In the genomic region with DNA sequence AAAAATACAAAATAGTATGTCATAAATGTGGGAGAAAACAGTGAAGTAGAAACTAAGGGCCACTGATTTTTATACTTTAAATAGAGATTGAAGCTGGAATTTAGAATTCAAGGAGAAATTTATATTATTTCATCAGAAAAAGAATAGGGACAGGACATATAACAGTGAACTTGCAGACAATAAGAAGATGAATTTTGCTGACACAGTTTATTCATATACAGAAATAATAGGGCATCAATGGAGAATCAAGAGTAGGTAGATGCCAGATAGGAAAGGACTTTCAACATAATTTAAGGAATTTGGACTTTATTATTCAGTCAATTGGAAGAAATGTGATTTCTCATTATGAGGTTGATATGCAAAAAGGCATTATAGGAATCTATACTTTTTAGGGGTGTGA, we compare ENCODE assay signal across 5 cellular contexts.
"Had no signal": no experiment of that assay in that cellular context is flagged by ENCODE, and none has a peak within 500 bp of the region (broad histone marks: within the 10 kb centered on the region; RNA-seq: fewer than 3 reads in every experiment).

No MANE protein-coding gene starts in this region.

- DNase-seq: KBM-7, KG1 had no signal

- H3K4me2 ChIP-seq: KMS-11 had no signal

- H3K9ac ChIP-seq: KMS-11 had no signal

- FAIRE-seq: HTR-8/SVneo had no signal

- H3K27ac ChIP-seq: HL-60, KMS-11 had no signal
